13 cellular contexts compared by ENCODE assay signal in the genomic region with DNA sequence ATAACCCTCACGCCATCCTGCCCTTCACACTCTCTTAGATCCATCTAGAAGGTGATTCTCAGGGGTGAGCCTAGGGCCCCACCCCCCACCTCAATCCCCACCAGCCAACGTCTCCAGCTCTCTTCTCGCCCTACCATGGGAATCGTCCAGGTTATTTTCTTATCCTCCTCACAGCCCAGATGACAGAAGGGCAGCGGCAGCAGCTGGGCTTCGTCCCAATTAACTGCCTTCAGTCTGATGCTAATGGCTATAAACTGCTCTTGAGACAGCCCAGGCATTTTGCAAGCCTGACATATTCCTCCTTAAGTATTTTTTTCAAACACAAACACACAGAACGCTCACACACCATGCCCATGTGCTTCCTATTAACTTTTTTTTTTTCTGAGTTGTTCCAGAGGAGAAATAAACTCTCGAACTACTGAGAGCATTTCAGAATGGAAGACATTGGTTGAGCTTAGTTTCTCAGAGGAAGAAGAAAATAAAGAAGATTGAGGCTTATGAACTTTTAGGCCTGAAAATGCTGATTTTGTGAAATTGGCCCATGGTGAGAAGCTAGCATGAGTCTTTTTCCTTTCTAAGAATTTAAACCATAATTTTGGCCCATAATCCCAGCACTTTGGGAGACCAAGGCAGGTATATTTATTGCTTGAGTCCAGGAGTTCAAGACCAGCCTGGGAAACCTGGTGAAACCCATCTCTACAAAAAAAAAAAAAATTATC.
DNase-seq lines count a peak whose midpoint lies in the region; ATAC-seq and TF ChIP-seq lines count a peak whose summit lies in the region.
"Had no signal": no experiment of that assay in that cellular context is flagged by ENCODE, and none has a peak within 500 bp of the region (broad histone marks: within the 10 kb centered on the region; RNA-seq: fewer than 3 reads in every experiment).

No MANE protein-coding gene starts in this region.

- no peaks in the 10 kb centered on the region for H3K36me3 Mint-ChIP-seq in activated CD4-positive, alpha-beta T cell treated with anti-CD3 and anti-CD28 coated beads, Interleukin-2, amount 10 ng/mL, durations not matched to agents 24 days and 14 days (ENCODE audit: low read depth)

- H3K36me3 ChIP-seq in osteoblast (ENCODE audit: insufficient read depth, low read length) = no peaks in the 10 kb centered on the region
- H3K36me3 ChIP-seq: BLaER1 treated with 17β-estradiol and CSF1 and Interleukin-3, amounts not matched to agents 10 nM and 100 nM had no signal

- H3K4me2 ChIP-seq in osteoblast (ENCODE audit: insufficient read depth, low read length) = no peak overlapping the region

- no peaks in the 10 kb centered on the region for H3K4me1 Mint-ChIP-seq in activated CD4-positive, alpha-beta T cell treated with anti-CD3 and anti-CD28 coated beads, Interleukin-2, amount 10 ng/mL, durations not matched to agents 24 days and 14 days

- H3K4me3 ChIP-seq in osteoblast (ENCODE audit: insufficient read depth, low read length) = no peak overlapping the region
- H3K4me3 ChIP-seq: BLaER1 treated with 17β-estradiol and CSF1 and Interleukin-3, amounts not matched to agents 10 nM and 100 nM; SK-N-MC had no signal

- TF ChIP-seq CTCF in osteoblast (IDR thresholded peaks at IDR 0.05; ENCODE audit: extremely low read depth, low read depth, low read length) = no peak

- intact Hi-C loops in activated CD4-positive, alpha-beta T cell treated with anti-CD3 and anti-CD28 coated beads, Interleukin-2, amount 10 ng/mL, durations not matched to agents 24 days and 14 days (cut with micrococcal nuclease) = no loop called here

- H3K79me2 ChIP-seq in osteoblast (ENCODE audit: insufficient read depth, low read length) = no peaks in the 10 kb centered on the region

- H3K27me3 ChIP-seq in osteoblast (ENCODE audit: insufficient read depth, low read length) = no peaks in the 10 kb centered on the region
- H3K27me3 ChIP-seq: BLaER1 treated with 17β-estradiol and CSF1 and Interleukin-3, amounts not matched to agents 10 nM and 100 nM had no signal

- H2AFZ ChIP-seq in osteoblast (ENCODE audit: low read length) = no peak overlapping the region

- peaks cover 6% of the 10 kb centered on the region for H4K20me1 ChIP-seq in osteoblast (ENCODE audit: insufficient read depth, low read length)
- H4K20me1 ChIP-seq: BLaER1 treated with 17β-estradiol and CSF1 and Interleukin-3, amounts not matched to agents 10 nM and 100 nM had no signal

- in situ Hi-C loops in KBM-7 (cut with MboI; ENCODE audit: low pct_unique_long_range_greater_than_20kb, low sequenced_read_pairs) = no loop called here

- H3K9me3 Mint-ChIP-seq in activated CD4-positive, alpha-beta T cell treated with anti-CD3 and anti-CD28 coated beads, Interleukin-2, amount 10 ng/mL, durations not matched to agents 24 days and 14 days = no peaks in the 10 kb centered on the region
- H3K9me3 Mint-ChIP-seq: H9 had no signal

- H3K9me3 ChIP-seq in osteoblast (ENCODE audit: low read depth, low read length) = no peaks in the 10 kb centered on the region
- H3K9me3 ChIP-seq: BLaER1 treated with 17β-estradiol and CSF1 and Interleukin-3, amounts not matched to agents 10 nM and 100 nM had no signal

- H3K27ac Mint-ChIP-seq in activated CD4-positive, alpha-beta T cell treated with anti-CD3 and anti-CD28 coated beads, Interleukin-2, amount 10 ng/mL, durations not matched to agents 24 days and 14 days = no peak overlapping the region
- H3K27ac Mint-ChIP-seq: H9 had no signal

- peaks cover 2% of the 10 kb centered on the region for H3K4me1 ChIP-seq in osteoblast (ENCODE audit: insufficient read depth, low read length)

- peaks cover 26% of the 10 kb centered on the region for H3K27me3 Mint-ChIP-seq in activated CD4-positive, alpha-beta T cell treated with anti-CD3 and anti-CD28 coated beads, Interleukin-2, amount 10 ng/mL, durations not matched to agents 24 days and 14 days

- H3K27ac ChIP-seq in osteoblast (ENCODE audit: low read depth, low read length) = no peak overlapping the region
- H3K27ac ChIP-seq: BLaER1 treated with 17β-estradiol and CSF1 and Interleukin-3, amounts not matched to agents 10 nM and 100 nM; SK-N-MC had no signal

- ATAC-seq in HG02840 (IDR thresholded peaks at IDR 0.05; ENCODE audit: low FRiP score, unreplicated experiment) = no peak
- ATAC-seq: stimulated activated naive CD8-positive, alpha-beta T cell treated with anti-CD3 and anti-CD28 coated beads, Interleukin-15, Interleukin-2, amounts not matched to agents 100 U/mL and 50 U/mL, for 24 hours had no signal

- peak; percentile 75 for DNase-seq in AG08395 (ENCODE audit: low spot score)
- DNase-seq in NCI-H1417 treated with DMSO at 0.1 percent for 48 hours (lab: John Stamatoyannopoulos, UW) = peak; percentile 2
- DNase-seq in fibroblast of gingiva (ENCODE audit: low read depth) = peak; percentile 95
- DNase-seq in osteoblast (ENCODE audit: insufficient read length, low spot score, missing footprints) = peak; percentile 83
- DNase-seq in KBM-7 = no peak
- DNase-seq in activated CD4-positive, alpha-beta T cell treated with anti-CD3 and anti-CD28 coated beads, Interleukin-2, amount 10 ng/mL, durations not matched to agents 24 days and 14 days = no peak
- DNase-seq in kidney glomerular epithelial cell (lab: John Stamatoyannopoulos, UW) = no peak
- DNase-seq: H9; Kasumi-1; stimulated activated naive CD8-positive, alpha-beta T cell treated with anti-CD3 and anti-CD28 coated beads, Interleukin-15, Interleukin-2, amounts not matched to agents 100 U/mL and 50 U/mL, for 24 hours had no signal

- H3K4me3 Mint-ChIP-seq in activated CD4-positive, alpha-beta T cell treated with anti-CD3 and anti-CD28 coated beads, Interleukin-2, amount 10 ng/mL, durations not matched to agents 24 days and 14 days = no peak overlapping the region
- H3K4me3 Mint-ChIP-seq: H9 had no signal

Comparison
In these comparisons a context has a peak if more than half of its experiments do, and no peak if none do; other contexts are left out.
1. DNase-seq: peak in AG08395 (single experiment), NCI-H1417 treated with DMSO at 0.1 percent for 48 hours (single experiment), fibroblast of gingiva (single experiment) and osteoblast (single experiment); none in KBM-7 (single experiment), activated CD4-positive, alpha-beta T cell treated with anti-CD3 and anti-CD28 coated beads, Interleukin-2, amount 10 ng/mL, durations not matched to agents 24 days and 14 days (single experiment) and kidney glomerular epithelial cell (single experiment).